In the genomic region with DNA sequence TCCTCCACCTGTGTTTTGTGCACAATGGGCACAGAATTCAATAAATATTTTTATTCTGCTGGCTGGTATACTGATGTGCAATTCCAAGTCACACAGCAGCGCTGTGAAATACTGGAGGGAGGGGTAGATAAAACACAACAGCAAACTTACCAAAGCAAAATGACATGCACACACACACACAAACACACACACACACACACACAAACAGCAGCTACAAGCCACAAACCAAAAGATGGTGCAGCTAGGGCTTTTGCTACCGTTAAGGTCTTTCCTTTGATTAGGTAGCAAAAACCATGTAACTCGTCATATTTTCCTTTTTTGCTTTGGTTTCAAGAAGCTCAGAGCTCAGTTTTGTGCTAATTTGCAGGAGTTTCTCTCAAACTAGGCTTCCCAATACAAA, we compare ENCODE assay signal across 19 cellular contexts.
"Had no signal": no experiment of that assay in that cellular context is flagged by ENCODE, and none has a peak within 500 bp of the region (broad histone marks: within the 10 kb centered on the region; RNA-seq: fewer than 3 reads in every experiment).

No MANE protein-coding gene starts in this region.

- H3K4me3 Mint-ChIP-seq: T-helper 2 cell treated with Interferon-gamma antibody and Interleukin-4, amounts not matched to agents 5 μg/mL and 100 μg/mL, for 36 hours had no signal

- H3K9me3 ChIP-seq: body of pancreas, transverse colon, uterus had no signal

- H3K27me3 ChIP-seq: body of pancreas, foreskin keratinocyte, transverse colon, uterus had no signal

- DNase-seq: activated CD4-positive, alpha-beta T cell treated with anti-CD3 and anti-CD28 coated beads, Interleukin-2, amount 10 ng/mL, durations not matched to agents 24 days and 14 days; activated T-cell treated with anti-CD3 and anti-CD28 coated beads, Interleukin-2, amount 50 U/mL, for 1 hour; anterior cingulate cortex; body of pancreas; dermis blood vessel endothelial cell; effector CD8-positive, alpha-beta T cell; left colon; stimulated activated CD4-positive, alpha-beta T cell treated with anti-CD3 and anti-CD28 coated beads, Interleukin-12 subunit alpha, Interleukin-12 subunit beta, amount 100 ng/mL, for 4 hours; stimulated activated CD4-positive, alpha-beta T cell treated with anti-CD3 and anti-CD28 coated beads, Interleukin-1b, Interleukin-23, amount 100 ng/mL, for 48 hours; stimulated activated naive B cell treated with anti-CD40 and anti-IgM and Interleukin-4, amounts not matched to agents 10 μg/mL and 1 μg/mL and 100 μg/mL, for 72 hours; T-cell; transverse colon; uterus had no signal

- H3K27ac Mint-ChIP-seq: memory B cell; T-helper 2 cell treated with Interferon-gamma antibody and Interleukin-4, amounts not matched to agents 5 μg/mL and 100 μg/mL, for 36 hours had no signal

- H3K9me3 Mint-ChIP-seq: activated CD4-positive, alpha-beta T cell treated with anti-CD3 and anti-CD28 coated beads, Interleukin-2, amount 10 ng/mL, durations not matched to agents 24 days and 14 days; activated naive CD4-positive, alpha-beta T cell treated with anti-CD3 and anti-CD28 coated beads for 36 hours; memory B cell; stimulated activated naive B cell treated with anti-CD40 and anti-IgM and Interleukin-4, amounts not matched to agents 10 μg/mL and 1 μg/mL and 100 μg/mL, for 72 hours; T-cell; T-helper 2 cell treated with Interferon-gamma antibody and Interleukin-4, amounts not matched to agents 5 μg/mL and 100 μg/mL, for 36 hours had no signal

- H3K27ac ChIP-seq: body of pancreas, foreskin keratinocyte, transverse colon, uterus, VCaP had no signal

- H3K4me3 ChIP-seq: body of pancreas, transverse colon, uterus had no signal

- H3K27me3 Mint-ChIP-seq: activated CD4-positive, alpha-beta T cell treated with anti-CD3 and anti-CD28 coated beads, Interleukin-2, amount 10 ng/mL, durations not matched to agents 24 days and 14 days; memory B cell; stimulated activated naive B cell treated with anti-CD40 and anti-IgM and Interleukin-4, amounts not matched to agents 10 μg/mL and 1 μg/mL and 100 μg/mL, for 72 hours; T-cell had no signal

- ATAC-seq: activated CD4-positive, CD25-positive, alpha-beta regulatory T cell treated with anti-CD3 and anti-CD28 coated beads, Interleukin-2, amount 50 U/mL, for 24 hours; body of pancreas; left colon; stimulated activated naive B cell treated with anti-CD40 and anti-IgM and Interleukin-4, amounts not matched to agents 10 μg/mL and 1 μg/mL and 100 μg/mL, for 72 hours; T-cell had no signal

- H3K36me3 ChIP-seq: transverse colon, uterus had no signal
